ENCODE assay signal across 13 cellular contexts in the genomic region with DNA sequence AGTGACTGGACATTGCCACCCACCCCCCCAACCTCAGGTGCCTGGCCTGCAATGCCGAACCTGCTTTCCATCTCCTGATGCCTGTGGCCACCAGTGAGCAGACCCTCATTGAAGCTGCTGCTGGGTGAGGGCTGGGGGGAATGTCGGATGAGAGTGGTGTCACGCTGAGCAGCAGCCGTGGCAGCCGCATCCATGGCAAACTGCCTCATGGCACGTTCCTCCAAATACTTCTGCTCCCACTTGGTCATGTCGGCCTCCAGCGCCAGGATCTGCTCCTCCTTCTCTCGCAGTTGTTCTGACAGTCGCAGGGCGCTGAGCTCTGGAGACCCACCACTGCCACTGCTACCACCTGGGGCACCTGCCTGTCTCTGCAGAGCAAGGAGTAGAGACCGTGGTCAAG. TPM values are rescaled to one million over a fixed set of nuclear protein-coding genes. Genes with fewer than 3 reads are reported as not detected.
DNase-seq lines count a peak whose midpoint lies in the region; ATAC-seq and TF ChIP-seq lines count a peak whose summit lies in the region.
"Had no signal": no experiment of that assay in that cellular context is flagged by ENCODE, and none has a peak within 500 bp of the region (broad histone marks: within the 10 kb centered on the region; RNA-seq: fewer than 3 reads in every experiment).

No MANE protein-coding gene starts in this region.

- no peaks in the 10 kb centered on the region for H3K23me2 ChIP-seq in H9 (ENCODE audit: insufficient read length, low read depth, low read length, poor library complexity, severe bottlenecking)

- no peaks in the 10 kb centered on the region for H3K79me1 ChIP-seq in H9 (ENCODE audit: insufficient read depth, low read depth, low read length, poor library complexity, severe bottlenecking)

- no peaks in the 10 kb centered on the region for H3K79me2 ChIP-seq in H9 (ENCODE audit: insufficient read depth, low read length)

- no peak overlapping the region for H3K56ac ChIP-seq in H9 (ENCODE audit: insufficient read length, low read depth, low read length)

- H3K4ac ChIP-seq in H9 (ENCODE audit: low read depth, low read length) = no peak overlapping the region

- H3K9me3 Mint-ChIP-seq in H9 = no peaks in the 10 kb centered on the region
- H3K9me3 Mint-ChIP-seq: CD8-positive, alpha-beta T cell had no signal

- no peak for DNase-seq in H9
- no peak for DNase-seq in body of pancreas
- DNase-seq in lower lobe of right lung = peak; percentile 45
- DNase-seq in substantia nigra (lab: John Stamatoyannopoulos, UW) = no peak
- DNase-seq in NOMO-1 (lab: John Stamatoyannopoulos, UW; ENCODE audit: unreplicated experiment in 2 of 2) = no peak
- DNase-seq: activated CD4-positive, alpha-beta T cell treated with anti-CD3 and anti-CD28 coated beads for 1 hour; activated gamma-delta T cell; CD8-positive, alpha-beta T cell; hippocampal formation; NCI-H526 treated with DMSO at 0.1 percent for 48 hours; small intestine had no signal

- H4K5ac ChIP-seq in H9 (ENCODE audit: insufficient read length, low read depth, low read length) = no peak overlapping the region

- H4K91ac ChIP-seq in H9 (ENCODE audit: insufficient read length, low read depth, low read length) = no peak overlapping the region

- H2BK15ac ChIP-seq in H9 (ENCODE audit: low read depth, low read length) = no peak overlapping the region

- no peak overlapping the region for H2BK120ac ChIP-seq in H9 (ENCODE audit: low read depth, low read length, poor library complexity, severe bottlenecking)

- H3K4me1 Mint-ChIP-seq in H9 = peaks cover 44 to 45% of the 10 kb centered on the region in 2 experiments

- no peak overlapping the region for H3K27ac ChIP-seq in H9 (ENCODE audit: insufficient read length, low read depth, low read length)
- H3K27ac ChIP-seq in body of pancreas = peak overlapping the region; percentile 22 to 98 (median 78)
- H3K27ac ChIP-seq in lower lobe of right lung = peak overlapping the region; percentile 86
- peak overlapping the region; percentile 100 for H3K27ac ChIP-seq in substantia nigra (ENCODE audit: low read depth, low read length, poor library complexity, severe bottlenecking)

- H3K36me3 Mint-ChIP-seq in H9 (ENCODE audit: insufficient read depth in 1 of 3, low read depth in 3 of 3) = peaks cover 68 to 90% (median 85%) of the 10 kb centered on the region in 3 experiments
- H3K36me3 Mint-ChIP-seq: CD8-positive, alpha-beta T cell had no signal

- no peak overlapping the region for H3K4me3 ChIP-seq in body of pancreas
- no peak overlapping the region for H3K4me3 ChIP-seq in lower lobe of right lung

- H3K27me3 ChIP-seq in H9 (ENCODE audit: insufficient read depth, low read length) (no peaks in the 10 kb centered on the region), body of pancreas (no peaks in the 10 kb centered on the region), lower lobe of right lung (ENCODE audit: low read depth) (peaks cover 7% of the 10 kb centered on the region)

- peak overlapping the region in 2 of 3 experiments; percentile 59 to 76; a peak in 3 of 7 replicates for H3K27ac Mint-ChIP-seq in H9
- H3K27ac Mint-ChIP-seq: CD8-positive, alpha-beta T cell had no signal

- intact Hi-C loops in body of pancreas (cut with DNase I) = no loop called here
- intact Hi-C loops in lower lobe of right lung (cut with DNase I) = loop anchor here (10.0 kb wide), 1 partner anchor 45 kb away; no protein-coding TSS in a partner anchor

- no peak for TF ChIP-seq POLR2A in body of pancreas (IDR thresholded peaks at IDR 0.05)

- H3K4me3 Mint-ChIP-seq in H9 = no peak overlapping the region
- H3K4me3 Mint-ChIP-seq: CD8-positive, alpha-beta T cell had no signal

- H3K4me1 ChIP-seq in H9 (ENCODE audit: insufficient read depth, low read length) = peaks cover 18% of the 10 kb centered on the region; the same call in 1 of the 2 replicates
- peaks cover 91% of the 10 kb centered on the region for H3K4me1 ChIP-seq in body of pancreas
- peaks cover 99% of the 10 kb centered on the region for H3K4me1 ChIP-seq in lower lobe of right lung

- peaks cover 20 to 21% of the 10 kb centered on the region in 2 donors for H3K36me3 ChIP-seq in body of pancreas (replicated peaks in 1 of 2; ENCODE audit: insufficient read depth in 1 of 2, low read depth in 2 of 2)
- H3K36me3 ChIP-seq in lower lobe of right lung = peaks cover 92% of the 10 kb centered on the region

- no peaks in the 10 kb centered on the region for H4K20me1 ChIP-seq in H9 (ENCODE audit: control insufficient read depth, insufficient read depth, insufficient read length)

- no peak overlapping the region for H3T11ph ChIP-seq in H9 (ENCODE audit: low read length)

- no peak overlapping the region for H4K8ac ChIP-seq in H9 (replicated peaks; ENCODE audit: insufficient read length, low read depth, low read length)

- H3K18ac ChIP-seq in H9 (ENCODE audit: insufficient read length, low read depth, low read length) = no peak overlapping the region

- H3K9ac ChIP-seq in H9 (ENCODE audit: extremely low read depth, insufficient read length, low read length) = no peak overlapping the region

- no peak overlapping the region for H2AFZ ChIP-seq in H9 (ENCODE audit: low read length)

- no peak overlapping the region for H2AK5ac ChIP-seq in H9 (ENCODE audit: insufficient read length, low read length)

- ATAC-seq in body of pancreas (no peak), lower lobe of right lung (no peak), GM21515 (IDR thresholded peaks at IDR 0.05; ENCODE audit: unreplicated experiment) (no peak), GM19455 (IDR thresholded peaks at IDR 0.05; ENCODE audit: unreplicated experiment) (no peak)
- ATAC-seq: CD8-positive, alpha-beta T cell had no signal

- no peak overlapping the region for H3K4me2 ChIP-seq in H9 (ENCODE audit: insufficient read depth, insufficient read length, low read length)

- H2BK12ac ChIP-seq in H9 (ENCODE audit: insufficient read length, low read depth, low read length) = no peak overlapping the region

- no peak overlapping the region for H3K14ac ChIP-seq in H9 (ENCODE audit: insufficient read depth, low read length)

- no peak for TF ChIP-seq CTCF in H9 (conservative IDR thresholded peaks at IDR 0.05)
- TF ChIP-seq CTCF in body of pancreas (IDR thresholded peaks at IDR 0.05) = no peak
- TF ChIP-seq CTCF in lower lobe of right lung (IDR thresholded peaks at IDR 0.05) = no peak

- H3K9me3 ChIP-seq in H9 (ENCODE audit: control insufficient read depth, low read depth, low read length) (no peaks in the 10 kb centered on the region), body of pancreas (no peaks in the 10 kb centered on the region), lower lobe of right lung (no peaks in the 10 kb centered on the region)

- no peak overlapping the region for H3K23ac ChIP-seq in H9 (ENCODE audit: insufficient read length, low read depth, low read length)

- H2BK20ac ChIP-seq in H9 (ENCODE audit: low read depth, low read length, poor library complexity, severe bottlenecking) = no peak overlapping the region

- no peak overlapping the region for H2BK5ac ChIP-seq in H9 (ENCODE audit: insufficient read length, low read length)

- no peaks in the 10 kb centered on the region for H3K27me3 Mint-ChIP-seq in H9 (ENCODE audit: low read depth)

- no CpG with 5 or more reads among the region's 12 CpGs for WGBS in H9 (ENCODE audit: extremely low coverage, insufficient read length, low lambda C conversion rate)
- WGBS in body of pancreas, 2 donors = 87 to 90% methylated on average over 11 to 12 of the region's 12 CpGs

RNA-seq across cellular contexts. Expression of a gene that starts 14.2 kb away (rescaled TPM):
- total RNA-seq in H9 (2021) (30.9 and 35.3 TPM in 2 replicates), body of pancreas (10 to 100 TPM; 65.1 to 71.5 TPM), lower lobe of right lung (77.8 TPM)
- total RNA-seq: CD8-positive, alpha-beta T cell had no signal
